29 cellular contexts compared by ENCODE assay signal in genomic region chr4:16659694-16660093, GRCh38.
"Had no signal": no experiment of that assay in that cellular context is flagged by ENCODE, and none has a peak within 500 bp of the region (broad histone marks: within the 10 kb centered on the region; RNA-seq: fewer than 3 reads in every experiment).

No MANE protein-coding gene starts in this region.

- H3K36me3 ChIP-seq: adrenal gland, ascending aorta, brain microvascular endothelial cell, gastrocnemius medialis, left ventricle myocardium inferior, pancreas, right atrium auricular region, thoracic aorta, WERI-Rb-1 had no signal

- H3K4me1 ChIP-seq: adrenal gland, ascending aorta, gastrocnemius medialis, pancreas, psoas muscle had no signal

- ATAC-seq: activated CD4-positive, CD25-positive, alpha-beta regulatory T cell treated with anti-CD3 and anti-CD28 coated beads, Interleukin-2, amount 50 U/mL, for 24 hours; gastrocnemius medialis; pancreas; psoas muscle; stimulated activated naive B cell treated with anti-CD40 and anti-IgM and Interleukin-4, amounts not matched to agents 10 μg/mL and 1 μg/mL and 100 μg/mL, for 72 hours had no signal

- H3K27me3 ChIP-seq: adrenal gland, ascending aorta, brain microvascular endothelial cell, gastrocnemius medialis, pancreas, right atrium auricular region had no signal

- H3K9me3 ChIP-seq: adrenal gland, ascending aorta, gastrocnemius medialis, left ventricle myocardium inferior, pancreas, psoas muscle, thoracic aorta had no signal

- H3K27ac ChIP-seq: adrenal gland, ascending aorta, brain microvascular endothelial cell, epithelial cell of prostate, gastrocnemius medialis, left ventricle myocardium inferior, pancreas, psoas muscle, right atrium auricular region, thoracic aorta, WERI-Rb-1 had no signal

- DNase-seq: activated CD4-positive, alpha-beta T cell treated with anti-CD3 and anti-CD28 coated beads for 48 hours; activated CD4-positive, alpha-beta T cell treated with anti-CD3 and anti-CD28 coated beads, Interleukin-2, amount 50 U/mL, for 48 hours; activated CD8-positive, alpha-beta memory T cell treated with anti-CD3 and anti-CD28 coated beads, Interleukin-2, amount 50 U/mL, for 4 hours; activated effector memory CD4-positive, alpha-beta T cell treated with anti-CD3 and anti-CD28 coated beads, Interleukin-2, amount 50 U/mL, for 16 hours; activated naive CD4-positive, alpha-beta T cell treated with anti-CD3 and anti-CD28 coated beads for 36 hours; activated naive CD8-positive, alpha-beta T cell treated with anti-CD3 and anti-CD28 coated beads for 36 hours; activated T-cell treated with anti-CD3 and anti-CD28 coated beads, Interleukin-2, amount 50 U/mL, for 1 hour; adrenal gland; brain microvascular endothelial cell; central memory CD4-positive, alpha-beta T cell; dermis blood vessel endothelial cell; effector CD8-positive, alpha-beta T cell; gastrocnemius medialis; immature natural killer cell; left ventricle myocardium inferior; naive B cell; pancreas; psoas muscle; stimulated activated CD4-positive, alpha-beta T cell treated with anti-CD3 and anti-CD28 coated beads, Interleukin-2, amount 100 ng/mL, for 24 hours; stimulated activated naive B cell treated with anti-CD40 and anti-IgM and Interleukin-4, amounts not matched to agents 10 μg/mL and 1 μg/mL and 100 μg/mL, for 72 hours; trophoblast cell; WERI-Rb-1 had no signal

- H3K4me3 ChIP-seq: adrenal gland, ascending aorta, gastrocnemius medialis, left ventricle myocardium inferior, lung, pancreas, psoas muscle, right atrium auricular region, smooth muscle cell, thoracic aorta had no signal
